ENCODE assay signal across 3 cellular contexts in genomic region chr2:217801115-217801531, GRCh38.
TF ChIP-seq lines count a peak whose summit lies in the region.

No MANE protein-coding gene starts in this region.

TF ChIP-seq in GM23338, 12 proteins besides CTCF, POLR2A, EP300 and RAD21 (continues in another document):
- TF ChIP-seq EZH2 (IDR thresholded peaks at IDR 0.05; ENCODE audit: low read depth, unreplicated experiment): no peak
- no peak for TF ChIP-seq CREB1 (CRISPR knock-in tag; IDR thresholded peaks at IDR 0.05; ENCODE audit: low read depth)
- no peak for TF ChIP-seq EZH2phosphoT487 (IDR thresholded peaks at IDR 0.05; ENCODE audit: unreplicated experiment)
- TF ChIP-seq REST (IDR thresholded peaks at IDR 0.05; ENCODE audit: unreplicated experiment): no peak
- no peak for TF ChIP-seq STAT1 (IDR thresholded peaks at IDR 0.05; ENCODE audit: unreplicated experiment)
- TF ChIP-seq ZNF114 (CRISPR knock-in tag; IDR thresholded peaks at IDR 0.05): no peak

TF ChIP-seq in K562, 482 proteins besides CTCF, POLR2A, EP300 and RAD21:
- TF ChIP-seq MYC (IDR thresholded peaks at IDR 0.05; ENCODE audit: low read depth, low read length) (peak; percentile 45), MYC (CRISPR knock-in tag; IDR thresholded peaks at IDR 0.05; ENCODE audit: borderline replicate concordance, low read depth) (no peak), MCM3 (IDR thresholded peaks at IDR 0.05) (no peak), TFAP4 (CRISPR knock-in tag; IDR thresholded peaks at IDR 0.05; ENCODE audit: borderline replicate concordance) (peak; percentile 45; the same call in 1 of the 2 replicates)
- TF ChIP-seq, protein P1, sequence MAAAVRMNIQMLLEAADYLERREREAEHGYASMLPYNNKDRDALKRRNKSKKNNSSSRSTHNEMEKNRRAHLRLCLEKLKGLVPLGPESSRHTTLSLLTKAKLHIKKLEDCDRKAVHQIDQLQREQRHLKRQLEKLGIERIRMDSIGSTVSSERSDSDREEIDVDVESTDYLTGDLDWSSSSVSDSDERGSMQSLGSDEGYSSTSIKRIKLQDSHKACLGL (CRISPR knock-in tag; IDR thresholded peaks at IDR 0.05; ENCODE audit: borderline replicate concordance, poor library complexity, severe bottlenecking): no peak

TF ChIP-seq in HepG2, 621 proteins besides CTCF, POLR2A, EP300 and RAD21 (continues in another document):
- TF ChIP-seq PHF5A (CRISPR knock-in tag; IDR thresholded peaks at IDR 0.05; ENCODE audit: low read depth, unreplicated experiment) (no peak), ZNF275 (CRISPR knock-in tag; IDR thresholded peaks at IDR 0.05; ENCODE audit: borderline replicate concordance) (no peak), YEATS4 (CRISPR knock-in tag; IDR thresholded peaks at IDR 0.05; ENCODE audit: borderline replicate concordance) (no peak), ZNF230 (CRISPR knock-in tag; IDR thresholded peaks at IDR 0.05) (no peak), ZNF414 (CRISPR knock-in tag; IDR thresholded peaks at IDR 0.05) (no peak), JUNB (CRISPR knock-in tag; IDR thresholded peaks at IDR 0.05; ENCODE audit: borderline replicate concordance) (no peak), BRD4 (CRISPR knock-in tag; IDR thresholded peaks at IDR 0.05) (no peak), SP4 (CRISPR knock-in tag; IDR thresholded peaks at IDR 0.05) (no peak), U2AF2 (IDR thresholded peaks at IDR 0.05; ENCODE audit: low read depth, low read length) (no peak), ZC3H4 (CRISPR knock-in tag; IDR thresholded peaks at IDR 0.05; ENCODE audit: borderline replicate concordance) (no peak), NFIC (IDR thresholded peaks at IDR 0.05; ENCODE audit: low read length) (no peak), JARID2 (CRISPR knock-in tag; IDR thresholded peaks at IDR 0.05; ENCODE audit: insufficient replicate concordance) (no peak), KDM2A (CRISPR knock-in tag; IDR thresholded peaks at IDR 0.05; ENCODE audit: borderline replicate concordance, low read depth) (0 out of 2 replicates have a peak, but pooled peaks have one; percentile 5), THAP9 (CRISPR knock-in tag; IDR thresholded peaks at IDR 0.05; ENCODE audit: borderline replicate concordance) (no peak), ZHX1 (CRISPR knock-in tag; IDR thresholded peaks at IDR 0.05; ENCODE audit: low read depth) (no peak), NR2F6 (IDR thresholded peaks at IDR 0.05) (no peak), NR2F6 (CRISPR knock-in tag; IDR thresholded peaks at IDR 0.05) (peak; percentile 58), MYC (CRISPR knock-in tag; IDR thresholded peaks at IDR 0.05; ENCODE audit: borderline replicate concordance) (peak; percentile 41; the same call in 1 of the 2 replicates), TEF (CRISPR knock-in tag; IDR thresholded peaks at IDR 0.05) (no peak), BHLHE40 (IDR thresholded peaks at IDR 0.05; ENCODE audit: low read length) (peak; percentile 47; the same call in 1 of the 2 replicates), MBD4 (IDR thresholded peaks at IDR 0.05; ENCODE audit: borderline replicate concordance, low read length) (peak; percentile 56; the same call in 1 of the 2 replicates), PLRG1 (conservative IDR thresholded peaks at IDR 0.05) (no peak), TAF1 (CRISPR knock-in tag; IDR thresholded peaks at IDR 0.05) (no peak), THAP11 (CRISPR knock-in tag; IDR thresholded peaks at IDR 0.05) (no peak), ZNF644 (CRISPR knock-in tag; IDR thresholded peaks at IDR 0.05; ENCODE audit: low read depth) (no peak), GPBP1L1 (CRISPR knock-in tag; IDR thresholded peaks at IDR 0.05) (no peak), SIX4 (CRISPR knock-in tag; IDR thresholded peaks at IDR 0.05) (no peak), ZBTB3 (CRISPR knock-in tag; IDR thresholded peaks at IDR 0.05; ENCODE audit: borderline replicate concordance, low read depth) (no peak), ERF (CRISPR knock-in tag; IDR thresholded peaks at IDR 0.05) (peak; percentile 46; the same call in 1 of the 2 replicates), REPIN1 (CRISPR knock-in tag; IDR thresholded peaks at IDR 0.05; ENCODE audit: borderline replicate concordance, low read depth) (no peak), ADNP (CRISPR knock-in tag; IDR thresholded peaks at IDR 0.05) (no peak), MIXL1 (CRISPR knock-in tag; IDR thresholded peaks at IDR 0.05) (no peak), ATF7-NPFF (CRISPR knock-in tag; IDR thresholded peaks at IDR 0.05; ENCODE audit: low read depth) (no peak), STAG1 (CRISPR knock-in tag; IDR thresholded peaks at IDR 0.05) (peak; percentile 58), TFAP4 (IDR thresholded peaks at IDR 0.05; ENCODE audit: borderline replicate concordance, low read depth) (peak; percentile 54; the same call in 1 of the 2 replicates), ZNF281 (CRISPR knock-in tag; IDR thresholded peaks at IDR 0.05; ENCODE audit: borderline replicate concordance) (peak; percentile 78; the same call in 1 of the 2 replicates), GZF1 (CRISPR knock-in tag; IDR thresholded peaks at IDR 0.05) (no peak), SRY (CRISPR knock-in tag; IDR thresholded peaks at IDR 0.05) (no peak), NRL (CRISPR knock-in tag; IDR thresholded peaks at IDR 0.05; ENCODE audit: borderline replicate concordance) (0 out of 2 replicates have a peak, but pooled peaks have one; percentile 49)
- TF ChIP-seq, protein P2, sequence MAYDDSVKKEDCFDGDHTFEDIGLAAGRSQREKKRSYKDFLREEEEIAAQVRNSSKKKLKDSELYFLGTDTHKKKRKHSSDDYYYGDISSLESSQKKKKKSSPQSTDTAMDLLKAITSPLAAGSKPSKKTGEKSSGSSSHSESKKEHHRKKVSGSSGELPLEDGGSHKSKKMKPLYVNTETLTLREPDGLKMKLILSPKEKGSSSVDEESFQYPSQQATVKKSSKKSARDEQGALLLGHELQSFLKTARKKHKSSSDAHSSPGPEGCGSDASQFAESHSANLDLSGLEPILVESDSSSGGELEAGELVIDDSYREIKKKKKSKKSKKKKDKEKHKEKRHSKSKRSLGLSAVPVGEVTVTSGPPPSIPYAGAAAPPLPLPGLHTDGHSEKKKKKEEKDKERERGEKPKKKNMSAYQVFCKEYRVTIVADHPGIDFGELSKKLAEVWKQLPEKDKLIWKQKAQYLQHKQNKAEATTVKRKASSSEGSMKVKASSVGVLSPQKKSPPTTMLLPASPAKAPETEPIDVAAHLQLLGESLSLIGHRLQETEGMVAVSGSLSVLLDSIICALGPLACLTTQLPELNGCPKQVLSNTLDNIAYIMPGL (CRISPR knock-in tag; IDR thresholded peaks at IDR 0.05; ENCODE audit: borderline replicate concordance in 1 of 2, low read depth in 1 of 2): no peak
- TF ChIP-seq, protein P3, sequence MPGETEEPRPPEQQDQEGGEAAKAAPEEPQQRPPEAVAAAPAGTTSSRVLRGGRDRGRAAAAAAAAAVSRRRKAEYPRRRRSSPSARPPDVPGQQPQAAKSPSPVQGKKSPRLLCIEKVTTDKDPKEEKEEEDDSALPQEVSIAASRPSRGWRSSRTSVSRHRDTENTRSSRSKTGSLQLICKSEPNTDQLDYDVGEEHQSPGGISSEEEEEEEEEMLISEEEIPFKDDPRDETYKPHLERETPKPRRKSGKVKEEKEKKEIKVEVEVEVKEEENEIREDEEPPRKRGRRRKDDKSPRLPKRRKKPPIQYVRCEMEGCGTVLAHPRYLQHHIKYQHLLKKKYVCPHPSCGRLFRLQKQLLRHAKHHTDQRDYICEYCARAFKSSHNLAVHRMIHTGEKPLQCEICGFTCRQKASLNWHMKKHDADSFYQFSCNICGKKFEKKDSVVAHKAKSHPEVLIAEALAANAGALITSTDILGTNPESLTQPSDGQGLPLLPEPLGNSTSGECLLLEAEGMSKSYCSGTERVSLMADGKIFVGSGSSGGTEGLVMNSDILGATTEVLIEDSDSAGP (CRISPR knock-in tag; IDR thresholded peaks at IDR 0.05; ENCODE audit: borderline replicate concordance): no peak
